In genomic region chr2:237397072-237397471, GRCh38 we compare ENCODE assay signal across 26 cellular contexts.
"Had no signal": no experiment of that assay in that cellular context is flagged by ENCODE, and none has a peak within 500 bp of the region (broad histone marks: within the 10 kb centered on the region; RNA-seq: fewer than 3 reads in every experiment).

No MANE protein-coding gene starts in this region.

- H3K36me3 ChIP-seq: left ventricle myocardium inferior, ovary, transverse colon, upper lobe of right lung had no signal

- H3K27me3 ChIP-seq: ovary, suprapubic skin, transverse colon, upper lobe of right lung had no signal

- H3K4me1 ChIP-seq: lower lobe of right lung, suprapubic skin, upper lobe of right lung had no signal

- H3K4me3 ChIP-seq: coronary artery, esophagus squamous epithelium, left ventricle myocardium inferior, lower lobe of right lung, ovary, psoas muscle, skin epidermis, suprapubic skin, transverse colon, upper lobe of right lung had no signal

- H3K27ac ChIP-seq: coronary artery, esophagus squamous epithelium, left ventricle myocardium inferior, lower lobe of right lung, ovary, psoas muscle, suprapubic skin, upper lobe of right lung had no signal

- ATAC-seq: effector memory CD8-positive, alpha-beta T cell; left colon; lower lobe of right lung; natural killer cell; psoas muscle; right cardiac atrium; stimulated activated naive B cell treated with anti-CD40 and anti-IgM and Interleukin-4, amounts not matched to agents 10 μg/mL and 1 μg/mL and 100 μg/mL, for 72 hours; upper lobe of right lung had no signal

- FAIRE-seq: endometrium had no signal

- DNase-seq: effector memory CD8-positive, alpha-beta T cell; erythroblast; esophagus squamous epithelium; foreskin melanocyte; hypothalamus; immature natural killer cell; islet precursor cell; kidney glomerular epithelial cell; left colon; left ventricle myocardium inferior; lower lobe of right lung; natural killer cell; occipital lobe; ovary; posterior cingulate gyrus; psoas muscle; right cardiac atrium; stimulated activated CD4-positive, alpha-beta T cell treated with anti-CD3 and anti-CD28 coated beads, Interleukin-15, amount 100 ng/mL, for 24 hours; stimulated activated CD4-positive, alpha-beta T cell treated with anti-CD3 and anti-CD28 coated beads, Interleukin-2, amount 100 ng/mL, for 48 hours; stimulated activated naive B cell treated with anti-CD40 and anti-IgM and Interleukin-4, amounts not matched to agents 10 μg/mL and 1 μg/mL and 100 μg/mL, for 72 hours; transverse colon; upper lobe of right lung had no signal

- H3K9me3 ChIP-seq: esophagus squamous epithelium, left ventricle myocardium inferior, lower lobe of right lung, ovary, psoas muscle, suprapubic skin, transverse colon, upper lobe of right lung had no signal
